In the genomic region with DNA sequence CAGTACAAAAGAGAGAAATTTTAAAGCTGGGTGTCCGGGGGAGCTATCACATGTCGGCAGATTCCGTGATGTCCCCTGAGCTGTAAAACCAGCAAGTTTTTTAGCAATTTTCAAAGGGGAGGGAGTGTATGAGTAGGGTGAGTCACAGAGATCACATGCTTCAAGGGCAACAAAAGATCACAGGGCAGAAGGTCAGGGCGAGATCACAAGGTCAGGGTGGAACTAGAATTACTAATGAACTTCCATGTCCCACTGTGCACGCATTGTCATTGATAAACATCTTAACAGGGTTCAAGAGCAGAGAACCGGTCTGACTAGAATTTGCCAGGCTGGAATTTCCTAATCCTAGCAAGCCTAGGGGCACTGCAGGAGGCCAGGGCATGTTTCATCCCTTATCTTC, we compare ENCODE assay signal across 19 cellular contexts. TPM values are rescaled to one million over a fixed set of nuclear protein-coding genes. Genes with fewer than 3 reads are reported as not detected.
"Had no signal": no experiment of that assay in that cellular context is flagged by ENCODE, and none has a peak within 500 bp of the region (broad histone marks: within the 10 kb centered on the region; RNA-seq: fewer than 3 reads in every experiment).

No MANE protein-coding gene starts in this region.

RNA-seq across cellular contexts. Expression of a gene that starts 45.0 kb away (rescaled TPM):
- total RNA-seq: activated CD4-positive, alpha-beta memory T cell treated with anti-CD3 and anti-CD28 coated beads for 36 hours; activated CD4-positive, alpha-beta T cell treated with anti-CD3 and anti-CD28 coated beads for 36 hours; activated CD4-positive, alpha-beta T cell treated with anti-CD3 and anti-CD28 coated beads, Interleukin-2, amount 10 ng/mL, durations not matched to agents 24 days and 14 days; activated CD8-positive, alpha-beta memory T cell treated with anti-CD3 and anti-CD28 coated beads for 36 hours; activated CD8-positive, alpha-beta memory T cell treated with anti-CD3 and anti-CD28 coated beads, Interleukin-2, amount 10 ng/mL, durations not matched to agents 7 days and 5 days; activated CD8-positive, alpha-beta T cell treated with anti-CD3 and anti-CD28 coated beads, Interleukin-2, amount 10 ng/mL, durations not matched to agents 7 days and 5 days; activated naive CD4-positive, alpha-beta T cell treated with anti-CD3 and anti-CD28 coated beads for 36 hours; activated naive CD8-positive, alpha-beta T cell treated with anti-CD3 and anti-CD28 coated beads for 36 hours; activated T-helper 1 cell treated with anti-CD3 and anti-CD28 coated beads, Interleukin-12 subunit alpha, Interleukin-12 subunit beta, Interleukin-2, Interleukin-4 antibody, amounts not matched to agents 30 ng/mL and 10 ng/mL and 1 ng/mL, durations not matched to agents 14 hours and 24 hours and 36 hours; activated T-helper 2 cell treated with anti-CD3 and anti-CD28 coated beads, Interferon-gamma antibody, Interleukin-2, Interleukin-4, amounts not matched to agents 10 μg/mL and 5 μg/mL and 100 μg/mL, durations not matched to agents 14 hours and 24 hours and 36 hours; adrenal gland; aorta; body of pancreas; chondrocyte; dermis blood vessel endothelial cell; esophagus muscularis mucosa; foreskin keratinocyte; gastrocnemius medialis; T-helper 1 cell treated with Interleukin-12 subunit alpha and Interleukin-12 subunit beta and Interleukin-4 antibody, amounts not matched to agents 30 ng/mL and 1 ng/mL, for 36 hours had no signal
- polyA plus RNA-seq: adrenal gland, aorta, foreskin keratinocyte had no signal
